1 cellular context compared by ENCODE assay signal in the genomic region with DNA sequence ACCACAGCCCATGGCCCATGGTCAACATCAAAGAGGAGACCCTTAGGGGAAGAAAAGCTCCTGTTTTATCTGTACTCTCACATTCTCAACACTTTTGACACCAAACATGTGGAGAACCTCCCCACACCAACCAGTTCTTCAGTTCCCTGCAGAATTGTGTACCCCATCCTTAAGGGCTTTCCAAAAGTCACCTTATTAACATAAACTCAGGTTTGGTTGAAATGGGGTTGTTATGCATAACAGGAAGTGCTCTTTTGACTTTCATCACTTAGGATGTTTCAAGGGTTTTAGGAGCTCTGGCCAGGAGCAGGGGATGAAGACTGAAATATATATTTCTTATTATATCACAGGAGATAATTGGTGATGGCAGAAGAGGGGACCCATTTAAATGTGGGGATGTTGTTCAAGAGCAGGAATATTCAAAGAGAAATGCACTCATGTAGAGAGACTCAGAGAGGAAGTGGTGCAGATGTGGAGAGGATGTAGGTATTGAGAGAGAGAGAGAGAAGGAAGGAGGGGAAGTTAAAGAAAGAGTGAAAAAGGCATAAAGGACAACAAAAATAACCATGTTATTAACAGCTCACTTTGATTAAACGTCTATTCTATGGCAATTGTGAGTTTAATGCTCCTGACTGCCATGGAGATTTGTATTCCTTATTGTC.
TF ChIP-seq lines count a peak whose summit lies in the region.

No MANE protein-coding gene starts in this region.

TF ChIP-seq in SK-N-SH, 30 proteins besides CTCF, POLR2A, EP300 and RAD21 (continued from another document):
- no peak for TF ChIP-seq NFIC (IDR thresholded peaks at IDR 0.05; ENCODE audit: borderline replicate concordance)
- TF ChIP-seq EZH2phosphoT487 (IDR thresholded peaks at IDR 0.05; ENCODE audit: borderline replicate concordance, low read depth): no peak
- no peak for TF ChIP-seq MXI1 (IDR thresholded peaks at IDR 0.05; ENCODE audit: low read depth, low read length)
- TF ChIP-seq TEAD4 (IDR thresholded peaks at IDR 0.05; ENCODE audit: borderline replicate concordance, insufficient read depth): no peak
- TF ChIP-seq, protein P1, sequence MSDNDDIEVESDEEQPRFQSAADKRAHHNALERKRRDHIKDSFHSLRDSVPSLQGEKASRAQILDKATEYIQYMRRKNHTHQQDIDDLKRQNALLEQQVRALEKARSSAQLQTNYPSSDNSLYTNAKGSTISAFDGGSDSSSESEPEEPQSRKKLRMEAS (IDR thresholded peaks at IDR 0.05; ENCODE audit: low read depth): no peak
- TF ChIP-seq YY1 (IDR thresholded peaks at IDR 0.05; ENCODE audit: low read depth): no peak
